ENCODE assay signal across 15 cellular contexts in genomic region chr10:129654461-129654860, GRCh38.
A peak's percentile ranks its signal among the peaks of the same experiment; 100 is the strongest.
DNase-seq lines count a peak whose midpoint lies in the region; ATAC-seq and TF ChIP-seq lines count a peak whose summit lies in the region.
"Had no signal": no experiment of that assay in that cellular context is flagged by ENCODE, and none has a peak within 500 bp of the region (broad histone marks: within the 10 kb centered on the region; RNA-seq: fewer than 3 reads in every experiment).

No MANE protein-coding gene starts in this region.

- H3K27ac Mint-ChIP-seq in activated CD4-positive, alpha-beta T cell treated with anti-CD3 and anti-CD28 coated beads, Interleukin-2, amount 10 ng/mL, durations not matched to agents 24 days and 14 days, result no peak overlapping the region
- no peak overlapping the region for H3K27ac Mint-ChIP-seq in activated CD4-positive, alpha-beta T cell treated with anti-CD3 and anti-CD28 coated beads for 36 hours
- H3K27ac Mint-ChIP-seq in osteocyte (ENCODE audit: unreplicated experiment), result no peak overlapping the region
- H3K27ac Mint-ChIP-seq: B cell, HFFc6 had no signal

- TF ChIP-seq POLR2A in esophagus muscularis mucosa (IDR thresholded peaks at IDR 0.05; ENCODE audit: low read depth), result no peak

- H3K9me3 ChIP-seq in esophagus muscularis mucosa, result no peaks in the 10 kb centered on the region
- H3K9me3 ChIP-seq: Caco-2, HAP-1 had no signal

- no peak overlapping the region for H3K27ac ChIP-seq in esophagus muscularis mucosa (replicated peaks in 1 of 4)
- H3K27ac ChIP-seq: 22Rv1 had no signal

- no peak overlapping the region for H3K4me3 Mint-ChIP-seq in activated CD4-positive, alpha-beta T cell treated with anti-CD3 and anti-CD28 coated beads, Interleukin-2, amount 10 ng/mL, durations not matched to agents 24 days and 14 days
- H3K4me3 Mint-ChIP-seq in activated CD4-positive, alpha-beta T cell treated with anti-CD3 and anti-CD28 coated beads for 36 hours, result no peak overlapping the region
- no peak overlapping the region for H3K4me3 Mint-ChIP-seq in osteocyte (ENCODE audit: unreplicated experiment)
- H3K4me3 Mint-ChIP-seq: B cell; CD4-positive, alpha-beta memory T cell; HFFc6 had no signal

- H3K27me3 Mint-ChIP-seq in activated CD4-positive, alpha-beta T cell treated with anti-CD3 and anti-CD28 coated beads, Interleukin-2, amount 10 ng/mL, durations not matched to agents 24 days and 14 days, result no peaks in the 10 kb centered on the region
- H3K27me3 Mint-ChIP-seq in activated CD4-positive, alpha-beta T cell treated with anti-CD3 and anti-CD28 coated beads for 36 hours, result no peaks in the 10 kb centered on the region
- H3K27me3 Mint-ChIP-seq in osteocyte (ENCODE audit: unreplicated experiment), result no peaks in the 10 kb centered on the region
- H3K27me3 Mint-ChIP-seq: B cell; CD4-positive, alpha-beta memory T cell had no signal

- no peak for TF ChIP-seq CTCF in esophagus muscularis mucosa (IDR thresholded peaks at IDR 0.05)
- no peak for TF ChIP-seq CTCF in osteocyte (IDR thresholded peaks at IDR 0.05)

- no peak overlapping the region for H3K4me3 ChIP-seq in esophagus muscularis mucosa
- H3K4me3 ChIP-seq: HAP-1 had no signal

- no peaks in the 10 kb centered on the region for H3K36me3 Mint-ChIP-seq in activated CD4-positive, alpha-beta T cell treated with anti-CD3 and anti-CD28 coated beads, Interleukin-2, amount 10 ng/mL, durations not matched to agents 24 days and 14 days (ENCODE audit: low read depth)
- H3K36me3 Mint-ChIP-seq in activated CD4-positive, alpha-beta T cell treated with anti-CD3 and anti-CD28 coated beads for 36 hours (ENCODE audit: low read depth), result peaks cover 15% of the 10 kb centered on the region
- no peaks in the 10 kb centered on the region for H3K36me3 Mint-ChIP-seq in osteocyte (ENCODE audit: unreplicated experiment)

- intact Hi-C loops in activated CD4-positive, alpha-beta T cell treated with anti-CD3 and anti-CD28 coated beads, Interleukin-2, amount 10 ng/mL, durations not matched to agents 24 days and 14 days (cut with micrococcal nuclease), result no loop called here
- intact Hi-C loops in activated CD4-positive, alpha-beta T cell treated with anti-CD3 and anti-CD28 coated beads for 36 hours (cut with DNase I, micrococcal nuclease), result no loop called here
- intact Hi-C loops in esophagus muscularis mucosa (cut with DNase I), result no loop called here

- CTCF ChIA-PET in activated CD4-positive, alpha-beta T cell treated with anti-CD3 and anti-CD28 coated beads for 36 hours (lab: Charles Lee), result no interaction called here

- ATAC-seq in activated CD4-positive, alpha-beta T cell treated with anti-CD3 and anti-CD28 coated beads for 36 hours, result no peak

- no peaks in the 10 kb centered on the region for H3K9me3 Mint-ChIP-seq in activated CD4-positive, alpha-beta T cell treated with anti-CD3 and anti-CD28 coated beads, Interleukin-2, amount 10 ng/mL, durations not matched to agents 24 days and 14 days
- no peaks in the 10 kb centered on the region for H3K9me3 Mint-ChIP-seq in activated CD4-positive, alpha-beta T cell treated with anti-CD3 and anti-CD28 coated beads for 36 hours (ENCODE audit: low read depth)
- H3K9me3 Mint-ChIP-seq in osteocyte (ENCODE audit: unreplicated experiment), result no peaks in the 10 kb centered on the region

- peak; percentile 40 for DNase-seq in activated CD4-positive, alpha-beta T cell treated with anti-CD3 and anti-CD28 coated beads, Interleukin-2, amount 10 ng/mL, durations not matched to agents 24 days and 14 days
- no peak for DNase-seq in activated CD4-positive, alpha-beta T cell treated with anti-CD3 and anti-CD28 coated beads for 36 hours
- DNase-seq in esophagus muscularis mucosa (ENCODE audit: extremely low spot score) (peak; percentile 68), osteocyte (ENCODE audit: extremely low spot score, unreplicated experiment) (peak; percentile 73), NOMO-1 treated with dmso at 0.1 percent for 144 hours (lab: John Stamatoyannopoulos, UW; ENCODE audit: unreplicated experiment) (no peak), foreskin melanocyte (no peak)
- DNase-seq: C1 segment of cervical spinal cord; Caco-2; CD4-positive, alpha-beta memory T cell; DMS153; GOT3; HFFc6 had no signal

- H3K4me1 ChIP-seq in esophagus muscularis mucosa, result no peaks in the 10 kb centered on the region
- H3K4me1 ChIP-seq: Caco-2, HAP-1 had no signal

- 100% methylated on average over 7 of the region's 7 CpGs for WGBS in esophagus muscularis mucosa

- H3K36me3 ChIP-seq in esophagus muscularis mucosa, result peaks cover 0 to 5% (median 0%) of the 10 kb centered on the region in 4 donors
- H3K36me3 ChIP-seq: HAP-1 had no signal

- TF ChIP-seq EP300 in esophagus muscularis mucosa (IDR thresholded peaks at IDR 0.05), result no peak

- H3K4me1 Mint-ChIP-seq in activated CD4-positive, alpha-beta T cell treated with anti-CD3 and anti-CD28 coated beads, Interleukin-2, amount 10 ng/mL, durations not matched to agents 24 days and 14 days, result no peaks in the 10 kb centered on the region
- no peaks in the 10 kb centered on the region for H3K4me1 Mint-ChIP-seq in activated CD4-positive, alpha-beta T cell treated with anti-CD3 and anti-CD28 coated beads for 36 hours
- H3K4me1 Mint-ChIP-seq in osteocyte (ENCODE audit: unreplicated experiment), result no peaks in the 10 kb centered on the region

- POLR2A ChIA-PET in activated CD4-positive, alpha-beta T cell treated with anti-CD3 and anti-CD28 coated beads for 36 hours (lab: Charles Lee), result no interaction called here

- no peaks in the 10 kb centered on the region for H3K27me3 ChIP-seq in esophagus muscularis mucosa

Comparison
In these comparisons a context has a peak if more than half of its experiments do, and no peak if none do; other contexts are left out.
1. DNase-seq: peak in activated CD4-positive, alpha-beta T cell treated with anti-CD3 and anti-CD28 coated beads, Interleukin-2, amount 10 ng/mL, durations not matched to agents 24 days and 14 days (single experiment), esophagus muscularis mucosa (single experiment) and osteocyte (single experiment); none in activated CD4-positive, alpha-beta T cell treated with anti-CD3 and anti-CD28 coated beads for 36 hours (single experiment), NOMO-1 treated with dmso at 0.1 percent for 144 hours (single experiment) and foreskin melanocyte (single experiment).